13 cellular contexts compared by ENCODE assay signal in the genomic region with DNA sequence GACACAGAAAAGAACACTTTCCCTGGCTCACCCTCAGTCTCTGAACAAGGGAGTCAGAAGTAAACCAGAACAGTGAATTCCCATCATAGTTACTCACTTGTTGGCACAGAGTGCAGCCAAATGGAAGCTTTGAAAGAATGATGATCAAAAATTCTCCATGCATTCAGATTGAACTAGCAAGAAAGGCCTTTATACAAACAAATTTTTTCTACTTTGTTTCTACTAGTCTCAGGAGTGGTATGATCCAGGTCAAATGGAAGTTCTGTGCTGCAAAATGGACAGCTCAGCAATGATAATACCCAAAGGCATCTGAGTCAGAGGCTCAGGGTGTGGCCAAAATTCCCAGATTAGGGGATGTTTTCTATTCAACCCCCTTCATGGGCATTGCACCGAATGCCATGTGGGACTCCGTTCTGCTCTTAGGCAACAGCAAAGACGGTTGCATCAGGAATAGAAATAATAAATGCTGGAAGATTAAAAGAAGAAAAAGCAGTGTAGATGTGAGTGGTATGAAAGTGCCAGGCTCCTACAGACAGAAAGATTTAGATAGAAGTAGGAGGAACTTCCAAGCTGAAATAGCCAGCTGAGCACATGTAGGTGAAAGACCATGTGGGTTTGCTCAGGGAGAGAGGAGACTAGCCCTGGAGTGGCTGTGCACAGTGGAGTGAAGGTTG. TPM values are rescaled to one million over a fixed set of nuclear protein-coding genes. Genes with fewer than 3 reads are reported as not detected.
DNase-seq lines count a peak whose midpoint lies in the region; TF ChIP-seq lines count a peak whose summit lies in the region.
"Had no signal": no experiment of that assay in that cellular context is flagged by ENCODE, and none has a peak within 500 bp of the region (broad histone marks: within the 10 kb centered on the region; RNA-seq: fewer than 3 reads in every experiment).

No MANE protein-coding gene starts in this region.

- no peaks in the 10 kb centered on the region for H3K9me2 ChIP-seq in hepatocyte (replicated peaks; ENCODE audit: insufficient read depth)

- peak overlapping the region; percentile 59 for H3K4me2 ChIP-seq in hepatocyte
- H3K4me2 ChIP-seq: GM23338 had no signal

- H3K27ac ChIP-seq in brain microvascular endothelial cell = peak overlapping the region; percentile 84
- peak overlapping the region; percentile 65 for H3K27ac ChIP-seq in hepatocyte
- H3K27ac ChIP-seq in subcutaneous abdominal adipose tissue (ENCODE audit: low read depth, low read length) = peak overlapping the region; percentile 95

- 69% methylated on average over 3 of the region's 3 CpGs for WGBS in hepatocyte (ENCODE audit: low lambda C conversion rate, missing lambda C conversion rate)

- H3K36me3 ChIP-seq in HAP-1 (replicated peaks) (no peaks in the 10 kb centered on the region), brain microvascular endothelial cell (replicated peaks) (no peaks in the 10 kb centered on the region), hepatocyte (replicated peaks; ENCODE audit: insufficient read depth, low read depth) (no peaks in the 10 kb centered on the region), subcutaneous abdominal adipose tissue (ENCODE audit: control insufficient read depth in 5 of 5, insufficient read depth in 5 of 5, low read length in 5 of 5) (peaks cover 0 to 6% (median 5%) of the 10 kb centered on the region in 5 donors)

- H3K9ac ChIP-seq in subcutaneous abdominal adipose tissue (ENCODE audit: low read length in 5 of 5) = peak overlapping the region in 2 of 5 donors; percentile 27 to 71

- H4K20me1 ChIP-seq in hepatocyte (ENCODE audit: insufficient read depth, poor library complexity, severe bottlenecking) = no peaks in the 10 kb centered on the region

- H2AFZ ChIP-seq in hepatocyte = no peak overlapping the region
- H2AFZ ChIP-seq: GM23338 had no signal

- no peaks in the 10 kb centered on the region for H3K27me3 ChIP-seq in HAP-1 (ENCODE audit: low read depth)
- no peaks in the 10 kb centered on the region for H3K27me3 ChIP-seq in brain microvascular endothelial cell (replicated peaks)
- no peaks in the 10 kb centered on the region for H3K27me3 ChIP-seq in hepatocyte
- no peaks in the 10 kb centered on the region for H3K27me3 ChIP-seq in subcutaneous abdominal adipose tissue (ENCODE audit: control insufficient read depth in 5 of 5, insufficient read depth in 4 of 5, low read length in 5 of 5)

- H3K4me3 ChIP-seq in HAP-1 = peak overlapping the region; percentile 2; the same call in 1 of the 2 replicates
- no peak overlapping the region for H3K4me3 ChIP-seq in brain microvascular endothelial cell (ENCODE audit: low read depth, low read length)
- no peak overlapping the region for H3K4me3 ChIP-seq in hepatocyte
- H3K4me3 ChIP-seq in subcutaneous abdominal adipose tissue (ENCODE audit: low read depth in 1 of 5, low read length in 5 of 5) = no peak overlapping the region
- H3K4me3 ChIP-seq: GM23338 had no signal

- H3K4me1 ChIP-seq in HAP-1 = peaks cover 20% of the 10 kb centered on the region
- H3K4me1 ChIP-seq in hepatocyte (ENCODE audit: insufficient read depth) = peaks cover 12% of the 10 kb centered on the region
- peaks cover 16 to 75% (median 64%) of the 10 kb centered on the region in 5 donors for H3K4me1 ChIP-seq in subcutaneous abdominal adipose tissue (ENCODE audit: control insufficient read depth in 5 of 5, insufficient read depth in 5 of 5, low read length in 5 of 5)

- in situ Hi-C loops in HAP-1 (cut with MboI; ENCODE audit: low sequenced_read_pairs) = loop anchor here (10.0 kb wide), 1 partner anchor 128 kb away; no protein-coding TSS in a partner anchor
- in situ Hi-C loops in brain microvascular endothelial cell (cut with HindIII; ENCODE audit: low pct_ligation_motif_present, low sequenced_read_pairs) = no loop called here

- peak; percentile 18 to 43 for DNase-seq in HAP-1 (ENCODE audit: low spot score in 2 of 2)
- peak; percentile 79 for DNase-seq in brain microvascular endothelial cell
- DNase-seq in hepatocyte (ENCODE audit: low spot score) = peak; percentile 38
- no peak for DNase-seq in activated CD4-positive, alpha-beta T cell treated with anti-CD3 and anti-CD28 coated beads for 1 hour
- DNase-seq in LoVo (ENCODE audit: low spot score) = no peak
- DNase-seq in GM20000 (ENCODE audit: low spot score) = no peak
- no peak for DNase-seq in ureter (ENCODE audit: low spot score)
- DNase-seq: activated T-cell treated with anti-CD3 and anti-CD28 coated beads for 4 hours, Kasumi-1, retina, SIG-M5 had no signal

- no peaks in the 10 kb centered on the region for H3K79me2 ChIP-seq in hepatocyte

- TF ChIP-seq CTCF in brain microvascular endothelial cell (IDR thresholded peaks at IDR 0.05; ENCODE audit: low read depth, low read length, missing control alignments) (no peak), hepatocyte (IDR thresholded peaks at IDR 0.05; ENCODE audit: poor library complexity) (no peak), GM20000 (IDR thresholded peaks at IDR 0.05; ENCODE audit: extremely low read depth, missing control alignments) (no peak)

- H3K9me3 ChIP-seq in HAP-1 (no peaks in the 10 kb centered on the region), hepatocyte (ENCODE audit: low read depth) (no peaks in the 10 kb centered on the region), subcutaneous abdominal adipose tissue (ENCODE audit: control insufficient read depth in 5 of 5, low read length in 5 of 5) (no peaks in the 10 kb centered on the region)

RNA-seq across cellular contexts. Expression of a gene that starts 24.0 kb away (rescaled TPM):
- total RNA-seq in hepatocyte (33.6 and 35.3 TPM in 2 replicates), ureter (7.5 TPM)
- polyA plus RNA-seq in hepatocyte = 12.5 and 14.0 TPM in 2 replicates
- total RNA-seq: GM23338 had no signal

RNA-seq across cellular contexts. Expression of a gene that starts 29.5 kb away (rescaled TPM):
- 15.9 and 20.8 TPM in 2 replicates for total RNA-seq in hepatocyte
- 1.1 and 4.0 TPM in 2 replicates for polyA plus RNA-seq in hepatocyte
- total RNA-seq in ureter = 16.3 TPM
- total RNA-seq: GM23338 had no signal

Comparison
In these comparisons a context has a peak if more than half of its experiments do, and no peak if none do; other contexts are left out.
1. DNase-seq: peak in HAP-1 (2 of 2), brain microvascular endothelial cell (single experiment) and hepatocyte (single experiment); none in activated CD4-positive, alpha-beta T cell treated with anti-CD3 and anti-CD28 coated beads for 1 hour (single experiment), LoVo (single experiment), GM20000 (single experiment) and ureter (single experiment).
2. Peak in every context shown above with its lines, with median percentiles within 50 percentile points of each other: H3K27ac ChIP-seq.